Comparison of ENCODE assay signal across 8 cellular contexts in genomic region chr4:8159522-8160232, GRCh38. TPM values are rescaled to one million over a fixed set of nuclear protein-coding genes. Genes with fewer than 3 reads are reported as not detected.
DNase-seq lines count a peak whose midpoint lies in the region; ATAC-seq lines count a peak whose summit lies in the region.

No MANE protein-coding gene starts in this region.

- H3K4me1 ChIP-seq in ACC112 (ENCODE audit: control insufficient read depth, insufficient read depth, low read length, unreplicated experiment) (peaks cover 9% of the 10 kb centered on the region), HUES48 (ENCODE audit: control insufficient read depth, insufficient read depth, low read length) (no peaks in the 10 kb centered on the region; the same call in 1 of the 2 replicates), mucosa of rectum (ENCODE audit: control insufficient read depth in 2 of 2, insufficient read depth in 2 of 2, low read length in 2 of 2) (peaks cover 17 to 21% of the 10 kb centered on the region in 2 donors)

- peaks cover 6% of the 10 kb centered on the region for H3K36me3 Mint-ChIP-seq in central memory CD8-positive, alpha-beta T cell (ENCODE audit: insufficient read depth)

- no peaks in the 10 kb centered on the region for H3K27me3 Mint-ChIP-seq in central memory CD8-positive, alpha-beta T cell

- H3K36me3 ChIP-seq in ACC112 (ENCODE audit: insufficient read depth, low read length) (no peaks in the 10 kb centered on the region), HUES48 (ENCODE audit: control insufficient read depth, insufficient read depth, low read length) (no peaks in the 10 kb centered on the region), mucosa of rectum (ENCODE audit: control insufficient read depth in 2 of 2, insufficient read depth in 2 of 2, low read length in 2 of 2) (no peaks in the 10 kb centered on the region)

- H3K27me3 ChIP-seq in ACC112 (ENCODE audit: insufficient read depth, low read length) (peaks cover 50% of the 10 kb centered on the region), HUES48 (ENCODE audit: control insufficient read depth, insufficient read depth, low read length) (peaks cover 40% of the 10 kb centered on the region), mucosa of rectum (ENCODE audit: control insufficient read depth in 2 of 2, insufficient read depth in 2 of 2, low read length in 2 of 2) (peaks cover 2 to 5% of the 10 kb centered on the region in 2 donors)

- H3K79me2 ChIP-seq in ACC112 (ENCODE audit: control insufficient read depth, insufficient read depth, low read length, unreplicated experiment) = no peaks in the 10 kb centered on the region

- H3K4me3 ChIP-seq in ACC112 (ENCODE audit: low read depth, low read length) = peak overlapping the region; percentile 88
- peak overlapping the region; percentile 91 for H3K4me3 ChIP-seq in HUES48 (ENCODE audit: low read depth, low read length)
- peak overlapping the region; percentile 95 to 97 for H3K4me3 ChIP-seq in mucosa of rectum (ENCODE audit: low read length in 2 of 2)

- H3K27ac ChIP-seq in ACC112 (ENCODE audit: low read depth, low read length) (no peak overlapping the region), HUES48 (ENCODE audit: low read depth, low read length) (no peak overlapping the region), mucosa of rectum (ENCODE audit: low read depth in 2 of 2, low read length in 2 of 2) (no peak overlapping the region)

- H2AFZ ChIP-seq in ACC112 (ENCODE audit: low read length, unreplicated experiment) = no peak overlapping the region

- peak overlapping the region; percentile 97 for H3K4me3 Mint-ChIP-seq in central memory CD8-positive, alpha-beta T cell

- ATAC-seq in central memory CD8-positive, alpha-beta T cell (replicated peaks; ENCODE audit: extremely low read depth, poor library complexity, severe bottlenecking) = no peak
- no peak for ATAC-seq in esophagus mucosa
- ATAC-seq in GM18867 (IDR thresholded peaks at IDR 0.05; ENCODE audit: unreplicated experiment) = no peak

- no peak for DNase-seq in central memory CD8-positive, alpha-beta T cell (ENCODE audit: low spot score in 2 of 2)
- no peak for DNase-seq in NCI-H128 (lab: John Stamatoyannopoulos, UW; ENCODE audit: unreplicated experiment)
- no peak for DNase-seq in D341Med (ENCODE audit: low spot score)

- no peaks in the 10 kb centered on the region for H3K9me3 Mint-ChIP-seq in central memory CD8-positive, alpha-beta T cell

- no peak overlapping the region for H3K9ac ChIP-seq in HUES48 (ENCODE audit: low read depth, low read length)
- H3K9ac ChIP-seq in mucosa of rectum (ENCODE audit: low read depth in 1 of 2, low read length in 2 of 2) = peak overlapping the region; percentile 71 to 91

- H3K9me3 ChIP-seq in HUES48 (ENCODE audit: control insufficient read depth, insufficient read depth, low read length) (no peaks in the 10 kb centered on the region), mucosa of rectum (ENCODE audit: control insufficient read depth in 2 of 2, low read length in 2 of 2) (no peaks in the 10 kb centered on the region)

- H3K4me1 Mint-ChIP-seq in central memory CD8-positive, alpha-beta T cell = peaks cover 17% of the 10 kb centered on the region

- H3K27ac Mint-ChIP-seq in central memory CD8-positive, alpha-beta T cell (ENCODE audit: low read depth) = peak overlapping the region; percentile 51

RNA-seq across cellular contexts. Expression of gene ABLIM2, which starts 1.1 kb away (rescaled TPM):
- 20.1 TPM for total RNA-seq in esophagus mucosa

RNA-seq across cellular contexts. Expression of gene SH3TC1, which starts 39.4 kb away (rescaled TPM):
- 52.9 TPM for total RNA-seq in esophagus mucosa
